Comparison of ENCODE assay signal across 11 cellular contexts in genomic region chr3:1808590-1808989, GRCh38.
"Had no signal": no experiment of that assay in that cellular context is flagged by ENCODE, and none has a peak within 500 bp of the region (broad histone marks: within the 10 kb centered on the region; RNA-seq: fewer than 3 reads in every experiment).

No MANE protein-coding gene starts in this region.

- ATAC-seq: GM23338, HCT116 had no signal

- DNase-seq: GM23248, GOT3, H7, H9, HCEC 1CT, HFFc6 had no signal

- H3K9me3 ChIP-seq: HAP-1 had no signal

- H3K4me1 ChIP-seq: HAP-1 had no signal

- H3K4me2 ChIP-seq: GM23338 had no signal

- H3K9ac ChIP-seq: GM23248 had no signal

- H2AFZ ChIP-seq: GM23248, GM23338 had no signal

- H3K27ac ChIP-seq: GM23248 had no signal

- H3K36me3 ChIP-seq: HAP-1 had no signal

- FAIRE-seq: H1, H54 had no signal

- H3K4me3 ChIP-seq: GM23248, GM23338, HAP-1 had no signal
